8 cellular contexts compared by ENCODE assay signal in genomic region chr4:158259955-158260575, GRCh38. TPM values are rescaled to one million over a fixed set of nuclear protein-coding genes. Genes with fewer than 3 reads are reported as not detected.
DNase-seq lines count a peak whose midpoint lies in the region; ATAC-seq and TF ChIP-seq lines count a peak whose summit lies in the region.

No MANE protein-coding gene starts in this region.

- TF ChIP-seq CTCF in AG04449 (IDR thresholded peaks at IDR 0.05; ENCODE audit: insufficient read depth, low read length, missing control alignments) (peak; percentile 5), Panc1 (IDR thresholded peaks at IDR 0.05) (peak; percentile 36; the same call in 1 of the 2 replicates), foreskin keratinocyte (conservative IDR thresholded peaks at IDR 0.05) (peak; percentile 73)

- ATAC-seq in GM21526 (IDR thresholded peaks at IDR 0.05; ENCODE audit: low FRiP score, unreplicated experiment) (peak; percentile 45), Panc1 (no peak), foreskin keratinocyte (peak; percentile 49)

- in situ Hi-C loops in Panc1 (cut with HindIII; ENCODE audit: low pct_unique_long_range_greater_than_20kb, low sequenced_read_pairs): no loop called here

- H3K27me3 ChIP-seq in Panc1 (ENCODE audit: control insufficient read depth, insufficient read depth, low read length): no peaks in the 10 kb centered on the region
- no peaks in the 10 kb centered on the region for H3K27me3 ChIP-seq in foreskin keratinocyte

- no peak for DNase-seq in AG04449 (ENCODE audit: low read depth, low spot score)
- DNase-seq in Panc1 (ENCODE audit: low read depth, low spot score): no peak
- DNase-seq in foreskin keratinocyte: peak in 1 of 2 donors; percentile 11
- no peak for DNase-seq in mesenteric fat pad (ENCODE audit: low spot score)
- no peak for DNase-seq in hypothalamus (lab: John Stamatoyannopoulos, UW)
- DNase-seq in NK-92 treated with Interleukin-12 subunit alpha and Interleukin-12 subunit beta, amount 100 ng/mL, for 24 hours (lab: John Stamatoyannopoulos, UW): no peak
- DNase-seq in stimulated activated CD4-positive, alpha-beta T cell treated with anti-CD3 and anti-CD28 coated beads, Interleukin-4, amount 100 ng/mL, for 4 hours: no peak

- H3K4me3 ChIP-seq in AG04449 (ENCODE audit: low read depth, low read length): no peak overlapping the region
- H3K4me3 ChIP-seq in Panc1 (ENCODE audit: low read depth in 2 of 2, low read length in 2 of 2): no peak overlapping the region

- intact Hi-C loops in Panc1 (cut with micrococcal nuclease; ENCODE audit: unreplicated experiment): loop anchor here (1.0 kb wide), 1 partner anchor 364 kb away; no protein-coding TSS in a partner anchor

- no peaks in the 10 kb centered on the region for H3K4me1 ChIP-seq in Panc1 (ENCODE audit: control insufficient read depth, insufficient read depth, low read length)
- no peaks in the 10 kb centered on the region for H3K4me1 ChIP-seq in foreskin keratinocyte

- POLR2A ChIA-PET in AG04449 (lab: Yijun Ruan, JAX): no interaction called here
- POLR2A ChIA-PET in Panc1 (lab: Charles Lee): no interaction called here

- BruUV-seq in Panc1 (replicated peaks; lab: Mats Ljungman, UMichigan): no TSS peak

- CTCF ChIA-PET in AG04449 (lab: Yijun Ruan, JAX) (interaction anchor here (0.6 to 4.0 kb wide), 26 partner anchors 9 to 945 kb away, joined by 3 to 98 read pairs (median 4); partner anchors contain the start of gene TMEM144), Panc1 (lab: Charles Lee) (no interaction called here)

- H3K9me3 ChIP-seq in Panc1 (ENCODE audit: control insufficient read depth, insufficient read depth, low read depth, low read length): no peaks in the 10 kb centered on the region

- no peaks in the 10 kb centered on the region for H3K36me3 ChIP-seq in Panc1 (ENCODE audit: control insufficient read depth, insufficient read depth, low read length)

- H3K27ac ChIP-seq in Panc1 (ENCODE audit: low read length) (no peak overlapping the region), foreskin keratinocyte (no peak overlapping the region)

RNA-seq across cellular contexts. Expression of gene TMEM144, which starts 49.8 kb away (rescaled TPM):
- total RNA-seq in Panc1 (2021; ENCODE audit: unreplicated experiment): 6.0 TPM
- polyA plus RNA-seq in Panc1 (2012; ENCODE audit: insufficient read length): 4.5 TPM
- 2.6 and 3.1 TPM in 2 replicates for total RNA-seq in foreskin keratinocyte
- polyA plus RNA-seq in foreskin keratinocyte: 0.87 and 1.3 TPM in 2 replicates
- 7.9 TPM for total RNA-seq in mesenteric fat pad

Comparison
In these comparisons a context has a peak if more than half of its experiments do, and no peak if none do; other contexts are left out.
1. CTCF ChIP-seq: peak in every context shown above with its lines; median percentile 73 in foreskin keratinocyte; 36 in Panc1; 5 in AG04449.